ENCODE assay signal across 12 cellular contexts in genomic region chr2:240926516-240927389, GRCh38. TPM values are rescaled to one million over a fixed set of nuclear protein-coding genes. Genes with fewer than 3 reads are reported as not detected.
A peak's percentile ranks its signal among the peaks of the same experiment; 100 is the strongest.
DNase-seq lines count a peak whose midpoint lies in the region; ATAC-seq and TF ChIP-seq lines count a peak whose summit lies in the region.
"Had no signal": no experiment of that assay in that cellular context is flagged by ENCODE, and none has a peak within 500 bp of the region (broad histone marks: within the 10 kb centered on the region; RNA-seq: fewer than 3 reads in every experiment).

No MANE protein-coding gene starts in this region.

- H3K4me3 ChIP-seq in heart left ventricle, result peak overlapping the region in 8 of 12 donors; percentile 0 to 37 (median 14)
- H3K4me3 ChIP-seq in psoas muscle, result no peak overlapping the region

- CTCF ChIA-PET in HEK293T (lab: Yijun Ruan, JAX), result interaction anchor here (2.0 kb wide), 1 partner anchor 12 kb away, joined by 10 read pairs; no protein-coding TSS in a partner anchor

- H3K4me1 Mint-ChIP-seq in T-helper 17 cell, result peaks cover 2% of the 10 kb centered on the region

- H3K36me3 Mint-ChIP-seq in T-helper 17 cell (ENCODE audit: low read depth), result no peaks in the 10 kb centered on the region

- peak overlapping the region; percentile 73 for H3K4me3 Mint-ChIP-seq in T-helper 17 cell

- H3K27me3 Mint-ChIP-seq in T-helper 17 cell, result peaks cover 18% of the 10 kb centered on the region

- POLR2A ChIA-PET in HEK293T (lab: Yijun Ruan, JAX), result no interaction called here

- intact Hi-C loops in heart left ventricle (cut with DNase I) (no loop called here), psoas muscle (cut with DNase I) (loop anchor here in 1 of 2 donors (5.0 kb wide), 1 partner anchor 61 kb away; no protein-coding TSS in a partner anchor)

- no peak overlapping the region for H3K27ac ChIP-seq in heart left ventricle
- H3K27ac ChIP-seq in psoas muscle, result no peak overlapping the region
- H3K27ac ChIP-seq: KMS-11 had no signal

- H3K4me1 ChIP-seq in heart left ventricle (peaks cover 0 to 8% (median 0%) of the 10 kb centered on the region in 12 donors), psoas muscle (no peaks in the 10 kb centered on the region)

- DNase-seq in DMS53 (lab: John Stamatoyannopoulos, UW), result peak; percentile 60
- peak; percentile 2 to 8 (median 7) for DNase-seq in T-helper 17 cell
- peak; percentile 12 to 64 (median 51) for DNase-seq in heart left ventricle
- peak; percentile 23 to 68 for DNase-seq in psoas muscle
- no peak for DNase-seq in cerebellar cortex (ENCODE audit: low spot score)
- DNase-seq in HEK293T (ENCODE audit: extremely low spot score), result no peak
- no peak for DNase-seq in anterior cingulate cortex (lab: John Stamatoyannopoulos, UW)
- DNase-seq: OCI-M1 had no signal

- peaks cover 0 to 4% (median 0%) of the 10 kb centered on the region in 9 donors for H3K27me3 ChIP-seq in heart left ventricle
- H3K27me3 ChIP-seq in psoas muscle (ENCODE audit: insufficient read depth in 3 of 3, low read length in 2 of 3), result peaks cover 0 to 10% (median 0%) of the 10 kb centered on the region in 3 donors

- ATAC-seq in T-helper 17 cell (no peak), heart left ventricle (peak in 3 of 4 donors; percentile 36 to 80 (median 57)), psoas muscle (peak in 3 of 4 donors; percentile 78 to 88 (median 82)), HG03175 (IDR thresholded peaks at IDR 0.05; ENCODE audit: unreplicated experiment) (no peak)

- H3K36me3 ChIP-seq in heart left ventricle (no peaks in the 10 kb centered on the region), psoas muscle (ENCODE audit: insufficient read depth in 1 of 2, low read depth in 1 of 2) (no peaks in the 10 kb centered on the region)

- TF ChIP-seq CTCF in heart left ventricle (IDR thresholded peaks at IDR 0.05) (no peak), psoas muscle (IDR thresholded peaks at IDR 0.05) (no peak)

- H3K9me3 ChIP-seq in T-helper 17 cell (ENCODE audit: control insufficient read depth, low read length, poor library complexity, severe bottlenecking) (no peaks in the 10 kb centered on the region), heart left ventricle (peaks cover 0 to 10% (median 2%) of the 10 kb centered on the region in 12 donors), psoas muscle (no peaks in the 10 kb centered on the region)

- H3K27ac Mint-ChIP-seq in T-helper 17 cell, result no peak overlapping the region

- no peak for TF ChIP-seq POLR2A in heart left ventricle (IDR thresholded peaks at IDR 0.05)

- 42 to 52% (median 45%) methylated on average over 26 to 38 of the region's 38 CpGs for WGBS in heart left ventricle, 4 donors
- 50 to 61% (median 56%) methylated on average over 38 of the region's 38 CpGs for WGBS in psoas muscle, 3 donors

TF ChIP-seq in HEK293T, 16 proteins besides CTCF, POLR2A, EP300 and RAD21:
- TF ChIP-seq FOXM1 (IDR thresholded peaks at IDR 0.05; ENCODE audit: borderline replicate concordance) (no peak), CTBP1 (IDR thresholded peaks at IDR 0.05; ENCODE audit: borderline replicate concordance) (no peak), FOXK2 (IDR thresholded peaks at IDR 0.05) (no peak), ELF4 (IDR thresholded peaks at IDR 0.05) (no peak), L3MBTL2 (conservative IDR thresholded peaks at IDR 0.05) (no peak), NFRKB (IDR thresholded peaks at IDR 0.05) (no peak), ZNF384 (IDR thresholded peaks at IDR 0.05) (no peak)

RNA-seq across cellular contexts. Expression of gene CROCC2, which starts 20.6 kb away (rescaled TPM):
- total RNA-seq in T-helper 17 cell, result not detected
- not detected for total RNA-seq in heart left ventricle
- polyA plus RNA-seq in heart left ventricle, result not detected
- not detected for total RNA-seq in psoas muscle
- polyA plus RNA-seq in psoas muscle, result under 1 TPM in 1 of 3 donors, not detected in 2; 0.01 TPM
- total RNA-seq: activated CD8-positive, alpha-beta memory T cell treated with anti-CD3 and anti-CD28 coated beads for 36 hours had no signal
- polyA plus RNA-seq: keratinocyte had no signal

RNA-seq across cellular contexts. Expression of gene MAB21L4, which starts 30.8 kb away (rescaled TPM):
- total RNA-seq in T-helper 17 cell (not detected), heart left ventricle (under 1 TPM in 1 of 9 donors, not detected in 8; 0.75 TPM), psoas muscle (not detected)
- polyA plus RNA-seq in heart left ventricle (under 1 TPM in 1 of 2 donors, not detected in 1; 0.10 TPM), psoas muscle (not detected)
- total RNA-seq: activated CD8-positive, alpha-beta memory T cell treated with anti-CD3 and anti-CD28 coated beads for 36 hours had no signal

RNA-seq across cellular contexts. Expression of gene AGXT, which starts 58.1 kb away (rescaled TPM):
- total RNA-seq in T-helper 17 cell (not detected), heart left ventricle (not detected), psoas muscle (under 1 TPM in 1 of 4 donors, not detected in 3; 0.30 TPM)
- polyA plus RNA-seq in heart left ventricle (under 1 TPM in 1 of 2 donors, not detected in 1; 0.06 TPM), psoas muscle (1 to 10 TPM in 1 of 3 donors, under 1 TPM in 1, not detected in 1; 0.11 to 1.3 TPM)
- total RNA-seq: activated CD8-positive, alpha-beta memory T cell treated with anti-CD3 and anti-CD28 coated beads for 36 hours had no signal
- polyA plus RNA-seq: keratinocyte had no signal

Comparison
In these comparisons a context has a peak if more than half of its experiments do, and no peak if none do; other contexts are left out.
1. DNase-seq: peak in DMS53 (single experiment), T-helper 17 cell (3 of 3), heart left ventricle (5 of 5) and psoas muscle (2 of 2); none in cerebellar cortex (single experiment), HEK293T (single experiment) and anterior cingulate cortex (0 of 58).
2. ATAC-seq: peak in heart left ventricle (3 of 4) and psoas muscle (3 of 4); none in T-helper 17 cell (single experiment) and HG03175 (single experiment).